ENCODE assay signal across 22 cellular contexts in the genomic region with DNA sequence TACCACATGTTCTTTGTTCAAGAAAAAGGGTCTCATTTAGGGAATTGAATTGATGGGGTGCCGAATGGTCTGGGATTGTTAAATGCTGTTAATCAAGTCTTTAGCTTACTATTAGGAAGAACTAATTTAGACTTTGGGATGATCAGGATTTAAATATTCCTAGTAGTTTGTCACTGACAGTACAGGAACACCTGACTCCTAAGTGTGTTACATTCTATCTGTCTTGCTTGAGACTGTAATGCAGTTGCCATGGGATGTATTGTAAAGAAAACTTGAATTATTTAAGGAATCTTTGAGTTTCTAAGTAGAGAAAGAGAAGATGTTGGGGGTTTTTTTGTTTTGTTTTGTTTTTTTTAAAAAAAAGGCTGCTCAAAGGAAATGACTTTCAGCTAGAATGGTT. TPM values are rescaled to one million over a fixed set of nuclear protein-coding genes. Genes with fewer than 3 reads are reported as not detected.
A peak's percentile ranks its signal among the peaks of the same experiment; 100 is the strongest.
DNase-seq lines count a peak whose midpoint lies in the region; ATAC-seq and TF ChIP-seq lines count a peak whose summit lies in the region.
"Had no signal": no experiment of that assay in that cellular context is flagged by ENCODE, and none has a peak within 500 bp of the region (broad histone marks: within the 10 kb centered on the region; RNA-seq: fewer than 3 reads in every experiment).

No MANE protein-coding gene starts in this region.

- ATAC-seq in RWPE2 (ENCODE audit: low read depth) (no peak), HG02840 (IDR thresholded peaks at IDR 0.05; ENCODE audit: low FRiP score, unreplicated experiment) (no peak)
- ATAC-seq: esophagus mucosa; stimulated activated memory B cell treated with anti-CD40 and anti-IgM and Interleukin-4, amounts not matched to agents 10 μg/mL and 1 μg/mL and 100 μg/mL, for 72 hours had no signal

- H3K9me2 ChIP-seq in GM23248 (ENCODE audit: insufficient read depth): no peaks in the 10 kb centered on the region
- H3K9me2 ChIP-seq in hepatocyte (replicated peaks; ENCODE audit: insufficient read depth): no peaks in the 10 kb centered on the region

- H3K4me3 ChIP-seq in GM23248 (no peak overlapping the region), RWPE2 (ENCODE audit: severe bottlenecking) (no peak overlapping the region), hepatocyte (no peak overlapping the region), rectal smooth muscle tissue (ENCODE audit: low read length) (no peak overlapping the region)
- H3K4me3 ChIP-seq: right atrium auricular region, thoracic aorta had no signal

- H3K27ac ChIP-seq in GM23248: peak overlapping the region; percentile 47; the same call in 1 of the 2 replicates
- H3K27ac ChIP-seq in RWPE2 (ENCODE audit: poor library complexity, severe bottlenecking): peak overlapping the region; percentile 96
- peak overlapping the region; percentile 3 for H3K27ac ChIP-seq in hepatocyte
- H3K27ac ChIP-seq in rectal smooth muscle tissue (ENCODE audit: low read depth, low read length): peak overlapping the region; percentile 14
- H3K27ac ChIP-seq: neutrophil, right atrium auricular region, thoracic aorta had no signal

- TF ChIP-seq CTCF in RWPE2 (IDR thresholded peaks at IDR 0.05; ENCODE audit: poor library complexity, severe bottlenecking) (no peak), hepatocyte (IDR thresholded peaks at IDR 0.05; ENCODE audit: poor library complexity) (no peak)

- H3K36me3 ChIP-seq in GM23248 (ENCODE audit: low read depth) (no peaks in the 10 kb centered on the region), RWPE2 (ENCODE audit: low read depth) (peaks cover 4% of the 10 kb centered on the region; the same call in 1 of the 2 replicates), hepatocyte (replicated peaks; ENCODE audit: insufficient read depth, low read depth) (no peaks in the 10 kb centered on the region), rectal smooth muscle tissue (ENCODE audit: control insufficient read depth, insufficient read depth, low read length) (no peaks in the 10 kb centered on the region)
- H3K36me3 ChIP-seq: neutrophil, right atrium auricular region, thoracic aorta had no signal

- H3F3A ChIP-seq in GM23248 (ENCODE audit: insufficient read depth): peaks cover 25% of the 10 kb centered on the region

- H4K20me1 ChIP-seq in GM23248 (ENCODE audit: insufficient read depth): no peaks in the 10 kb centered on the region
- H4K20me1 ChIP-seq in hepatocyte (ENCODE audit: insufficient read depth, poor library complexity, severe bottlenecking): no peaks in the 10 kb centered on the region

- WGBS in GM23248 (ENCODE audit: low coverage in 1 of 2, low lambda C conversion rate in 2 of 2, missing lambda C conversion rate in 2 of 2), 2 experiments: 93 to 96% methylated on average over 1 of the region's 1 CpG
- 91% methylated on average over 1 of the region's 1 CpG for WGBS in hepatocyte (ENCODE audit: low lambda C conversion rate, missing lambda C conversion rate)

- in situ Hi-C loops in GM23248 (cut with MboI): no loop called here

- H3K9me3 ChIP-seq in GM23248 (ENCODE audit: low read depth): no peaks in the 10 kb centered on the region
- H3K9me3 ChIP-seq in RWPE2 (ENCODE audit: severe bottlenecking): no peaks in the 10 kb centered on the region
- H3K9me3 ChIP-seq in hepatocyte (ENCODE audit: low read depth): no peaks in the 10 kb centered on the region
- H3K9me3 ChIP-seq: neutrophil, right atrium auricular region, thoracic aorta had no signal

- H2AFZ ChIP-seq in GM23248: no peak overlapping the region
- no peak overlapping the region for H2AFZ ChIP-seq in hepatocyte

- H3K4me1 ChIP-seq in GM23248 (ENCODE audit: insufficient read depth) (peaks cover 55% of the 10 kb centered on the region), RWPE2 (ENCODE audit: insufficient read depth, poor library complexity, severe bottlenecking) (peaks cover 49% of the 10 kb centered on the region), hepatocyte (ENCODE audit: insufficient read depth) (no peaks in the 10 kb centered on the region), rectal smooth muscle tissue (ENCODE audit: control insufficient read depth, insufficient read depth, low read length) (peaks cover 4% of the 10 kb centered on the region)

- H3K9ac ChIP-seq in GM23248 (no peak overlapping the region), rectal smooth muscle tissue (ENCODE audit: low read length) (no peak overlapping the region)

- H3K27me3 ChIP-seq in GM23248 (replicated peaks; ENCODE audit: insufficient read depth) (no peaks in the 10 kb centered on the region), RWPE2 (ENCODE audit: insufficient read depth, poor library complexity, severe bottlenecking) (no peaks in the 10 kb centered on the region), hepatocyte (no peaks in the 10 kb centered on the region), rectal smooth muscle tissue (ENCODE audit: control insufficient read depth, insufficient read depth, low read length) (no peaks in the 10 kb centered on the region)
- H3K27me3 ChIP-seq: neutrophil, right atrium auricular region had no signal

- H3K4me2 ChIP-seq in GM23248 (ENCODE audit: unreplicated experiment) (peak overlapping the region; percentile 53), hepatocyte (no peak overlapping the region)

- no peak for DNase-seq in GM23248
- no peak for DNase-seq in RWPE2 (ENCODE audit: low spot score)
- DNase-seq in hepatocyte (ENCODE audit: low spot score): no peak
- DNase-seq in stimulated activated CD4-positive, alpha-beta T cell treated with anti-CD3 and anti-CD28 coated beads, Interleukin-2, amount 100 ng/mL, for 24 hours: no peak
- DNase-seq in SW480 (ENCODE audit: low spot score): no peak
- DNase-seq: activated B cell treated with CpG ODN at 0.5 μM for 24 hours; activated CD4-positive, alpha-beta memory T cell treated with anti-CD3 and anti-CD28 coated beads for 36 hours; amygdala; CD4-positive, alpha-beta T cell; central memory CD4-positive, alpha-beta T cell; DMS153; KBM-7; NCI-H526 treated with DMSO at 0.1 percent for 48 hours; SIG-M5 had no signal

- H3K79me2 ChIP-seq in GM23248 (ENCODE audit: insufficient read depth) (peaks cover 9% of the 10 kb centered on the region), hepatocyte (peaks cover 4% of the 10 kb centered on the region)

RNA-seq across cellular contexts. Expression of a gene that starts 17.8 kb away (rescaled TPM):
- total RNA-seq in GM23248 (2014; rRNA removed; shearing (Covaris generic)): 0.65 and 2.3 TPM in 2 replicates
- polyA plus RNA-seq in GM23248 (2016; fragmentation: Nextera tagmentation; extraction: Ambion mirVana): 1.8 and 2.1 TPM in 2 replicates
- 0.23 and 0.60 TPM in 2 replicates for total RNA-seq in hepatocyte
- polyA plus RNA-seq in hepatocyte: 0.21 and 1.2 TPM in 2 replicates
- total RNA-seq: activated B cell treated with CpG ODN at 0.5 μM for 24 hours; activated CD4-positive, alpha-beta memory T cell treated with anti-CD3 and anti-CD28 coated beads for 36 hours; CD4-positive, alpha-beta T cell; esophagus mucosa; OCI-LY7; thoracic aorta had no signal

Comparison
In these comparisons a context has a peak if more than half of its experiments do, and no peak if none do; other contexts are left out.
1. H3K27ac ChIP-seq: peak in every context shown above with its lines; median percentile 96 in RWPE2; 47 in GM23248; 14 in rectal smooth muscle tissue; 3 in hepatocyte.